ENCODE assay signal across 8 cellular contexts in genomic region chr20:1328680-1329330, GRCh38. TPM values are rescaled to one million over a fixed set of nuclear protein-coding genes. Genes with fewer than 3 reads are reported as not detected.
A peak's percentile ranks its signal among the peaks of the same experiment; 100 is the strongest.
DNase-seq lines count a peak whose midpoint lies in the region; ATAC-seq and TF ChIP-seq lines count a peak whose summit lies in the region.

Gene SDCBP2, minus strand, starts transcription at chr20:1329139. Its CDS starts 8,723 bp downstream, at chr20:1320416.

- H3K36me3 ChIP-seq in PC-9 (ENCODE audit: low read depth): peaks cover 19% of the 10 kb centered on the region; the same call in 1 of the 2 replicates

- no peak within 1 kb of the TSS for H3K4me3 Mint-ChIP-seq in endothelial cell (ENCODE audit: unreplicated experiment)

- H3K27ac ChIP-seq in PC-9: peak within 1 kb of the TSS; percentile 79

- H3K4me1 ChIP-seq in PC-9 (replicated peaks; ENCODE audit: insufficient read depth): peaks cover 53% of the 10 kb centered on the region

- peak; percentile 67 for DNase-seq in DMS53 treated with DMSO at 0.1 percent for 48 hours (lab: John Stamatoyannopoulos, UW; ENCODE audit: unreplicated experiment)
- peak; percentile 92 to 93 for DNase-seq in PC-9
- no peak for DNase-seq in endothelial cell (ENCODE audit: low spot score)
- peak; percentile 41 for DNase-seq in posterior vena cava (ENCODE audit: low spot score)
- DNase-seq in AG08395 (ENCODE audit: low spot score): no peak

- H3K27me3 Mint-ChIP-seq in endothelial cell (ENCODE audit: unreplicated experiment): peaks cover 7% of the 10 kb centered on the region

- peak within 1 kb of the TSS; percentile 79 for H3K4me2 ChIP-seq in PC-9

- ATAC-seq in HG02798 (IDR thresholded peaks at IDR 0.05; ENCODE audit: poor library complexity, unreplicated experiment) (no peak), GM18498 (IDR thresholded peaks at IDR 0.05; ENCODE audit: unreplicated experiment) (no peak), GM18502 (IDR thresholded peaks at IDR 0.05; ENCODE audit: poor library complexity, unreplicated experiment) (no peak)

- peaks cover 5% of the 10 kb centered on the region; the same call in 1 of the 2 replicates for H4K20me1 ChIP-seq in PC-9 (ENCODE audit: insufficient read depth)

- H3K79me2 ChIP-seq in PC-9 (ENCODE audit: low read depth): peaks cover 65% of the 10 kb centered on the region

- POLR2A ChIA-PET in PC-9 (lab: Charles Lee; ENCODE audit: unreplicated experiment): interaction anchor here (0.6 kb wide), 1 partner anchor 87 kb away, joined by 4 read pairs; no protein-coding TSS in a partner anchor

- H3K36me3 Mint-ChIP-seq in endothelial cell (ENCODE audit: low read depth, unreplicated experiment): peaks cover 4% of the 10 kb centered on the region

- BruUV-seq in PC-9 (replicated peaks; lab: Mats Ljungman, UMichigan): TSS peak; percentile 15

- H3K9me3 ChIP-seq in PC-9 (ENCODE audit: insufficient read depth, low read depth): no peaks in the 10 kb centered on the region

- CTCF ChIA-PET in PC-9 (lab: Charles Lee): interaction anchor here (0.5 to 1.0 kb wide), 2 partner anchors 49 to 510 kb away, joined by 3 to 6 read pairs; no protein-coding TSS in a partner anchor

- no peaks in the 10 kb centered on the region for H3K27me3 ChIP-seq in PC-9 (ENCODE audit: insufficient read depth, low read depth)

- peak within 1 kb of the TSS; percentile 41 for H3K4me3 ChIP-seq in PC-9

- intact Hi-C loops in PC-9 (cut with micrococcal nuclease; ENCODE audit: unreplicated experiment) (loop anchor here (1.0 to 10.0 kb wide), 6 partner anchors 48 to 476 kb away; no protein-coding TSS in a partner anchor), posterior vena cava (cut with DNase I) (loop anchor here (1.0 to 5.0 kb wide), 2 partner anchors 24 to 63 kb away; partner anchors contain the start of gene FKBP1A (in 1 of the 2))

- H3K4me1 Mint-ChIP-seq in endothelial cell (ENCODE audit: unreplicated experiment): peaks cover 28% of the 10 kb centered on the region

- peak within 1 kb of the TSS; percentile 15 for H3K27ac Mint-ChIP-seq in endothelial cell (ENCODE audit: unreplicated experiment)

- H3K9me2 ChIP-seq in PC-9 (ENCODE audit: insufficient read depth): no peaks in the 10 kb centered on the region

- H3K9me3 Mint-ChIP-seq in endothelial cell (ENCODE audit: unreplicated experiment): no peaks in the 10 kb centered on the region

- no peak within 1 kb of the TSS for H2AFZ ChIP-seq in PC-9

- no peak for TF ChIP-seq CTCF in PC-9 (conservative IDR thresholded peaks at IDR 0.05)
- TF ChIP-seq CTCF in endothelial cell (IDR thresholded peaks at IDR 0.05; ENCODE audit: unreplicated experiment): no peak

- H3F3A ChIP-seq in PC-9 (ENCODE audit: insufficient read depth, low read depth): peaks cover 30% of the 10 kb centered on the region; the same call in 1 of the 2 replicates

RNA-seq across cellular contexts. Expression of gene SDCBP2, which starts in this region (rescaled TPM):
- total RNA-seq in PC-9 (2021) (12.3 and 14.8 TPM in 2 replicates), endothelial cell (ENCODE audit: unreplicated experiment) (10.1 TPM), posterior vena cava (1 to 10 TPM; 3.1 to 5.4 TPM)

Comparison
In these comparisons a context has a peak if more than half of its experiments do, and no peak if none do; other contexts are left out.
1. DNase-seq: peak in DMS53 treated with DMSO at 0.1 percent for 48 hours (single experiment), PC-9 (2 of 2) and posterior vena cava (single experiment); none in endothelial cell (single experiment) and AG08395 (single experiment).